In the genomic region with DNA sequence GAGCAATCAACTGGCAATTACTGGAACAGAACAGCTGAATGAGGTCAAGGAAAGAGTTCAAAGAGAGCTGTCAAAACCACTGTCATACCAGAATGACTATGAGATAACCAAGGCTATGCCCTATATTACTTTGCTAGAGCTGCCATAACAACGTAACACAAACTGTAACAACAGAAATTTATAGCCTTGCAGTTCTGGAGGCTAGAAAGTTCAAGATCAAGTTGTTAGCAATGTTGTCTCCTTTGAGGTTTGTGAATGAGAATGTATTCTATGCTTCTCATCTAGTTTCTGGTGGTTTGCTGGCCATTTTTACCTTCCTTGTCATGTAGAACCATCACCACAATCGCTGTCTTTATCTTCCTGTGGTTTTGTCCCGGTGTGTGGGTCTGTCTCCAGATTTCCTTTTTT, we compare ENCODE assay signal across 10 cellular contexts.
DNase-seq lines count a peak whose midpoint lies in the region; ATAC-seq and FAIRE-seq lines count a peak whose summit lies in the region.
"Had no signal": no experiment of that assay in that cellular context is flagged by ENCODE, and none has a peak within 500 bp of the region (broad histone marks: within the 10 kb centered on the region; RNA-seq: fewer than 3 reads in every experiment).

No MANE protein-coding gene starts in this region.

- H4K20me1 ChIP-seq in BLaER1, result no peaks in the 10 kb centered on the region

- no peaks in the 10 kb centered on the region for H3K9me3 ChIP-seq in BLaER1
- H3K9me3 ChIP-seq in SJCRH30 (replicated peaks), result no peaks in the 10 kb centered on the region

- no peak overlapping the region for H3K27ac ChIP-seq in BLaER1
- H3K27ac ChIP-seq in SJCRH30, result no peak overlapping the region

- DNase-seq in RCC 7860 (ENCODE audit: low spot score) (peak; percentile 31), EL (no peak), SJCRH30 (no peak), NCI-H2171 treated with DMSO at 0.1 percent for 48 hours (lab: John Stamatoyannopoulos, UW) (no peak), D341Med (ENCODE audit: low spot score) (no peak)
- DNase-seq: amygdala, NCI-H2227 treated with DMSO at 0.1 percent for 48 hours had no signal

- no peak overlapping the region for H3K9ac ChIP-seq in BLaER1

- peak overlapping the region; percentile 16 for H3K4me2 ChIP-seq in BLaER1

- H3K27me3 ChIP-seq in BLaER1 (no peaks in the 10 kb centered on the region), SJCRH30 (no peaks in the 10 kb centered on the region)

- FAIRE-seq in RCC 7860 (lab: Jason Lieb, UNC), result no peak

- ATAC-seq in GM18909 (IDR thresholded peaks at IDR 0.05; ENCODE audit: poor library complexity, unreplicated experiment) (peak; percentile 93), HG02973 (IDR thresholded peaks at IDR 0.05; ENCODE audit: unreplicated experiment) (peak; percentile 94)

- H3K36me3 ChIP-seq in BLaER1 (no peaks in the 10 kb centered on the region), SJCRH30 (no peaks in the 10 kb centered on the region; the same call in 1 of the 2 replicates)

- peaks cover 10% of the 10 kb centered on the region for H3K4me1 ChIP-seq in BLaER1
- H3K4me1 ChIP-seq in SJCRH30, result no peaks in the 10 kb centered on the region

- H3K4me3 ChIP-seq in BLaER1 (no peak overlapping the region), SJCRH30 (no peak overlapping the region)
